In genomic region chr18:79524181-79525078, GRCh38 we compare ENCODE assay signal across 9 cellular contexts.
DNase-seq lines count a peak whose midpoint lies in the region; ATAC-seq, FAIRE-seq and TF ChIP-seq lines count a peak whose summit lies in the region.
"Had no signal": no experiment of that assay in that cellular context is flagged by ENCODE, and none has a peak within 500 bp of the region (broad histone marks: within the 10 kb centered on the region; RNA-seq: fewer than 3 reads in every experiment).

No MANE protein-coding gene starts in this region.

- no peak for TF ChIP-seq POLR2A in GM12892 (IDR thresholded peaks at IDR 0.05; ENCODE audit: low read depth, low read length)

- no peaks in the 10 kb centered on the region for H3K27me3 Mint-ChIP-seq in activated naive CD8-positive, alpha-beta T cell treated with anti-CD3 and anti-CD28 coated beads, Interleukin-2, amount 10 ng/mL, durations not matched to agents 7 days and 5 days

- H3K27ac Mint-ChIP-seq in activated naive CD8-positive, alpha-beta T cell treated with anti-CD3 and anti-CD28 coated beads, Interleukin-2, amount 10 ng/mL, durations not matched to agents 7 days and 5 days = peak overlapping the region; percentile 98

- H3K4me3 ChIP-seq in RWPE2 (ENCODE audit: severe bottlenecking) = no peak overlapping the region

- no peaks in the 10 kb centered on the region for H3K9me3 Mint-ChIP-seq in activated naive CD8-positive, alpha-beta T cell treated with anti-CD3 and anti-CD28 coated beads, Interleukin-2, amount 10 ng/mL, durations not matched to agents 7 days and 5 days
- H3K9me3 Mint-ChIP-seq: neural crest cell had no signal

- H3K27ac ChIP-seq in RWPE2 (ENCODE audit: poor library complexity, severe bottlenecking) (no peak overlapping the region), caudate nucleus (ENCODE audit: low read depth, low read length) (no peak overlapping the region)

- no peak for TF ChIP-seq CTCF in RWPE2 (IDR thresholded peaks at IDR 0.05; ENCODE audit: poor library complexity, severe bottlenecking)

- FAIRE-seq in GM12892 (lab: Jason Lieb, UNC) = no peak

- H3K4me1 Mint-ChIP-seq in activated naive CD8-positive, alpha-beta T cell treated with anti-CD3 and anti-CD28 coated beads, Interleukin-2, amount 10 ng/mL, durations not matched to agents 7 days and 5 days = peaks cover 39% of the 10 kb centered on the region

- peak; percentile 56 for DNase-seq in GM12892 (ENCODE audit: insufficient read length)
- peak; percentile 57 for DNase-seq in RWPE2 (ENCODE audit: low spot score)
- peak; percentile 74 for DNase-seq in activated naive CD8-positive, alpha-beta T cell treated with anti-CD3 and anti-CD28 coated beads, Interleukin-2, amount 10 ng/mL, durations not matched to agents 7 days and 5 days
- peak; percentile 62 to 67 for DNase-seq in stimulated activated CD8-positive, alpha-beta memory T cell treated with anti-CD3 and anti-CD28 coated beads, Interleukin-7, amount 100 ng/mL, for 48 hours (ENCODE audit: extremely low read depth in 1 of 2, low read depth in 1 of 2)
- DNase-seq in OCI-M2 (lab: John Stamatoyannopoulos, UW; ENCODE audit: unreplicated experiment) = no peak
- no peak for DNase-seq in caudate nucleus (lab: John Stamatoyannopoulos, UW)
- DNase-seq in anterior cingulate cortex (lab: John Stamatoyannopoulos, UW) = no peak

- no peaks in the 10 kb centered on the region for H3K27me3 ChIP-seq in RWPE2 (ENCODE audit: insufficient read depth, poor library complexity, severe bottlenecking)

- ATAC-seq in HG02588 (IDR thresholded peaks at IDR 0.05; ENCODE audit: unreplicated experiment) (peak; percentile 23), RWPE2 (ENCODE audit: low read depth) (no peak)
- peak; percentile 34 for ATAC-seq in activated naive CD8-positive, alpha-beta T cell treated with anti-CD3 and anti-CD28 coated beads, Interleukin-2, amount 10 ng/mL, durations not matched to agents 7 days and 5 days (ENCODE audit: low read depth)

- POLR2A ChIA-PET in activated naive CD8-positive, alpha-beta T cell treated with anti-CD3 and anti-CD28 coated beads, Interleukin-2, amount 10 ng/mL, durations not matched to agents 7 days and 5 days (lab: Charles Lee) = interaction anchor here (0.6 to 2.8 kb wide), 9 partner anchors 16 to 156 kb away, joined by 3 to 21 read pairs (median 5); partner anchors contain the start of gene NFATC1

- peaks cover 8% of the 10 kb centered on the region for H3K36me3 Mint-ChIP-seq in activated naive CD8-positive, alpha-beta T cell treated with anti-CD3 and anti-CD28 coated beads, Interleukin-2, amount 10 ng/mL, durations not matched to agents 7 days and 5 days

- H3K36me3 ChIP-seq in RWPE2 (ENCODE audit: low read depth) = no peaks in the 10 kb centered on the region

- peak overlapping the region; percentile 79 for H3K4me3 Mint-ChIP-seq in activated naive CD8-positive, alpha-beta T cell treated with anti-CD3 and anti-CD28 coated beads, Interleukin-2, amount 10 ng/mL, durations not matched to agents 7 days and 5 days
- H3K4me3 Mint-ChIP-seq: neural crest cell had no signal

- no peaks in the 10 kb centered on the region for H3K9me3 ChIP-seq in RWPE2 (ENCODE audit: severe bottlenecking)

- no peaks in the 10 kb centered on the region for H3K4me1 ChIP-seq in RWPE2 (ENCODE audit: insufficient read depth, poor library complexity, severe bottlenecking)

Comparison
In these comparisons a context has a peak if more than half of its experiments do, and no peak if none do; other contexts are left out.
1. DNase-seq: peak in GM12892 (single experiment), RWPE2 (single experiment), activated naive CD8-positive, alpha-beta T cell treated with anti-CD3 and anti-CD28 coated beads, Interleukin-2, amount 10 ng/mL, durations not matched to agents 7 days and 5 days (single experiment) and stimulated activated CD8-positive, alpha-beta memory T cell treated with anti-CD3 and anti-CD28 coated beads, Interleukin-7, amount 100 ng/mL, for 48 hours (2 of 2); none in OCI-M2 (single experiment), caudate nucleus (0 of 61) and anterior cingulate cortex (0 of 58).